ENCODE assay signal across 28 cellular contexts in the genomic region with DNA sequence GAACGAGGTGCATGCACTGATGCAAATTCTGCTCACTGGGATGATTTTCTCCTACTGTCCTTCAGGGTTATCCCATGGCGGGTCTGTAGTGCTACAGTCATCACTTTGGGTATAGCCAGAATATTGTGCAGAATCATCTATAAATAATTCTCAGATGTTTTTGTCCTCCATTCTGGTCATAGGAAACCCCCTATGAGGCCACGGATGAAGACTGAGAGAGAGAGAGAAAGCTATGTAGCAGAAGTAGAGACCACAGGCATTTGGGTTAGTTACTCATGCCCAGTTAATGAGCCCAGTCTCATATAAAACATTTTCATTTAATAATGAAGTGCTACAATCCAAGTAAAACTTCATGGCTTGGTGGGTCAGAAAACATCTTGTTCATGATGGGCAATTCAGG.
"Had no signal": no experiment of that assay in that cellular context is flagged by ENCODE, and none has a peak within 500 bp of the region (broad histone marks: within the 10 kb centered on the region; RNA-seq: fewer than 3 reads in every experiment).

No MANE protein-coding gene starts in this region.

- H3K27ac ChIP-seq: RWPE1, VCaP had no signal

- DNase-seq: activated B cell treated with CpG ODN at 0.5 μM for 24 hours; activated CD4-positive, alpha-beta memory T cell treated with anti-CD3 and anti-CD28 coated beads, Interleukin-2, amount 10 ng/mL, durations not matched to agents 7 days and 5 days; activated CD4-positive, alpha-beta T cell treated with anti-CD3 and anti-CD28 coated beads for 4 hours; activated CD4-positive, CD25-positive, alpha-beta regulatory T cell treated with anti-CD3 and anti-CD28 coated beads, Interleukin-2, amount 50 U/mL, for 72 hours; activated CD8-positive, alpha-beta memory T cell treated with anti-CD3 and anti-CD28 coated beads for 24 hours; activated CD8-positive, alpha-beta memory T cell treated with anti-CD3 and anti-CD28 coated beads, Interleukin-2, amount 10 ng/mL, durations not matched to agents 7 days and 5 days; activated CD8-positive, alpha-beta memory T cell treated with anti-CD3 and anti-CD28 coated beads, Interleukin-2, amount 50 U/mL, for 48 hours; activated effector memory CD4-positive, alpha-beta T cell treated with anti-CD3 and anti-CD28 coated beads, Interleukin-2, amount 50 U/mL, for 16 hours; activated naive CD4-positive, alpha-beta T cell; activated naive CD4-positive, alpha-beta T cell treated with anti-CD3 and anti-CD28 coated beads, Interleukin-2, amount 50 U/mL, for 16 hours; activated naive CD8-positive, alpha-beta T cell treated with anti-CD3 and anti-CD28 coated beads for 36 hours; activated T-cell treated with anti-CD3 and anti-CD28 coated beads, Interleukin-2, amount 50 U/mL, for 72 hours; amniotic stem cell; aorta; caudate nucleus; cerebellar nuclear complex; NCI-H1105; NCI-H1436; NCI-H1694; NCI-H2029; NCI-H345; NCI-H524 treated with DMSO at 0.1 percent for 48 hours; SIG-M5; T-helper 1 cell; T-helper 2 cell; T-helper 9 cell had no signal
